1 cellular context compared by ENCODE assay signal in the genomic region with DNA sequence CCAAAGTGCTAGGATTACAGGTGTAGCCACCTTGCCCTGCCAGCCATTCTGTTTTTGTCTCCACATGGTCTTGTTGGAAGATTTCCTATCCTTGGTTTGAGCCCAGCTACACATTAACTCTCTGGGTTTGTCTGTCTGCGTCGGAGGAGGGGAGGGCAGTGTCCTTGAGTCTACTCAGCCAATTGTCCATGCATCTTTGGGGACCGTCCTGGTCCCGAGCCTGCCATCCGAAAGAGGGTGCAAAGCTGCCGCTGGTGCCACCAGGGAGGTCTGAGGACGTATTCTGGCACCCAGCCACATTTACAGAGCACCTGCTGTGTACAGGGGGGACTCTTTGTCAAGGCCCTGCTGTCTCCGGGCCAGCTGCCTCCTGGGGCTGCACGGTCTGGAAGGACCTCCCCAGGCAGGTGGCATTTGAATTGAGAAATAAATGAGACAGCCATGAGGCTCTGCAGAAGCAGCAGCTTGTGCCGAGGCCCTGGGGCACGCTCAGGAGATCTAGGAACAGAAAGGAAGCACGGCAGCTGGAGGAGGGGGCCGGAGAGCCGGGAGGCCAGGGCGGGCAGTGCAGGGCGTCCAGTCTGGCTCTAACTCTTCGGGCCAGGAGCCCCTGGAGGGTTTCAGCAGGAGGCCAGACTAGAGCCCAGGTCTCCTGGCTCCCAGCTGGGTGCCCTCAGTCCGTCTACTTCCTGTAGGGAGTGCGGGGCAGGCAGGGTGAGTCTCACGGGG.
TF ChIP-seq lines count a peak whose summit lies in the region.

No MANE protein-coding gene starts in this region.

TF ChIP-seq in HepG2, 621 proteins besides CTCF, POLR2A, EP300 and RAD21 (continued from another document and continues in another):
- TF ChIP-seq KAT2B (IDR thresholded peaks at IDR 0.05; ENCODE audit: borderline replicate concordance, low read depth, low read length) (no peak), ZBTB7B (CRISPR knock-in tag; IDR thresholded peaks at IDR 0.05) (no peak), HNRNPL (IDR thresholded peaks at IDR 0.05; ENCODE audit: low read depth, low read length) (no peak), ZNF496 (CRISPR knock-in tag; IDR thresholded peaks at IDR 0.05; ENCODE audit: insufficient replicate concordance) (no peak), MED8 (CRISPR knock-in tag; IDR thresholded peaks at IDR 0.05; ENCODE audit: insufficient replicate concordance) (peak; percentile 57), KDM2A (CRISPR knock-in tag; IDR thresholded peaks at IDR 0.05; ENCODE audit: borderline replicate concordance, low read depth) (no peak), KMT2A (CRISPR knock-in tag; IDR thresholded peaks at IDR 0.05) (no peak; the same call in 1 of the 2 replicates), YEATS4 (CRISPR knock-in tag; IDR thresholded peaks at IDR 0.05; ENCODE audit: borderline replicate concordance) (no peak), NR2C2 (CRISPR knock-in tag; IDR thresholded peaks at IDR 0.05; ENCODE audit: borderline replicate concordance) (no peak), MAX (IDR thresholded peaks at IDR 0.05) (no peak; the same call in 1 of the 2 replicates), MAFF (IDR thresholded peaks at IDR 0.05; ENCODE audit: low read depth, low read length) (no peak), HOMEZ (CRISPR knock-in tag; IDR thresholded peaks at IDR 0.05; ENCODE audit: low read depth) (no peak), ETV6 (CRISPR knock-in tag; conservative IDR thresholded peaks at IDR 0.05) (no peak), PITX1 (CRISPR knock-in tag; IDR thresholded peaks at IDR 0.05) (no peak), ZNF547 (CRISPR knock-in tag; IDR thresholded peaks at IDR 0.05) (no peak; the same call in 1 of the 2 replicates), NFKB2 (CRISPR knock-in tag; IDR thresholded peaks at IDR 0.05; ENCODE audit: borderline replicate concordance) (no peak; the same call in 1 of the 2 replicates), SMC3 (IDR thresholded peaks at IDR 0.05; ENCODE audit: low read length) (no peak), NR2F1 (CRISPR knock-in tag; IDR thresholded peaks at IDR 0.05) (no peak), SMARCC2 (IDR thresholded peaks at IDR 0.05) (no peak), MEIS2 (CRISPR knock-in tag; IDR thresholded peaks at IDR 0.05) (no peak), ZNF737 (CRISPR knock-in tag; IDR thresholded peaks at IDR 0.05; ENCODE audit: borderline replicate concordance) (no peak), HMG20A (CRISPR knock-in tag; IDR thresholded peaks at IDR 0.05; ENCODE audit: borderline replicate concordance) (no peak), RFXAP (CRISPR knock-in tag; IDR thresholded peaks at IDR 0.05; ENCODE audit: borderline replicate concordance) (no peak), ZKSCAN8 (CRISPR knock-in tag; IDR thresholded peaks at IDR 0.05; ENCODE audit: borderline replicate concordance) (0 out of 2 replicates have a peak, but pooled peaks have one; percentile 52), GLMP (CRISPR knock-in tag; IDR thresholded peaks at IDR 0.05; ENCODE audit: borderline replicate concordance) (no peak), SP5 (CRISPR knock-in tag; IDR thresholded peaks at IDR 0.05; ENCODE audit: borderline replicate concordance, low read depth) (0 out of 2 replicates have a peak, but pooled peaks have one; percentile 8), KLF12 (CRISPR knock-in tag; IDR thresholded peaks at IDR 0.05; ENCODE audit: borderline replicate concordance) (no peak), ZNF275 (CRISPR knock-in tag; IDR thresholded peaks at IDR 0.05; ENCODE audit: borderline replicate concordance) (no peak), ATAD3A (CRISPR knock-in tag; IDR thresholded peaks at IDR 0.05) (0 out of 2 replicates have a peak, but pooled peaks have one; percentile 10), MIER2 (CRISPR knock-in tag; IDR thresholded peaks at IDR 0.05) (no peak), ZNF263 (CRISPR knock-in tag; IDR thresholded peaks at IDR 0.05) (no peak), GTF2F1 (IDR thresholded peaks at IDR 0.05; ENCODE audit: low read length) (no peak), RXRB (CRISPR knock-in tag; IDR thresholded peaks at IDR 0.05; ENCODE audit: borderline replicate concordance) (no peak), ZNF383 (CRISPR knock-in tag; IDR thresholded peaks at IDR 0.05; ENCODE audit: borderline replicate concordance) (no peak), ZNF775 (CRISPR knock-in tag; IDR thresholded peaks at IDR 0.05; ENCODE audit: borderline replicate concordance) (no peak), SRY (CRISPR knock-in tag; IDR thresholded peaks at IDR 0.05) (no peak), CBX1 (IDR thresholded peaks at IDR 0.05; ENCODE audit: low read depth) (no peak), REXO4 (CRISPR knock-in tag; IDR thresholded peaks at IDR 0.05; ENCODE audit: borderline replicate concordance) (no peak)
- TF ChIP-seq, protein P1, sequence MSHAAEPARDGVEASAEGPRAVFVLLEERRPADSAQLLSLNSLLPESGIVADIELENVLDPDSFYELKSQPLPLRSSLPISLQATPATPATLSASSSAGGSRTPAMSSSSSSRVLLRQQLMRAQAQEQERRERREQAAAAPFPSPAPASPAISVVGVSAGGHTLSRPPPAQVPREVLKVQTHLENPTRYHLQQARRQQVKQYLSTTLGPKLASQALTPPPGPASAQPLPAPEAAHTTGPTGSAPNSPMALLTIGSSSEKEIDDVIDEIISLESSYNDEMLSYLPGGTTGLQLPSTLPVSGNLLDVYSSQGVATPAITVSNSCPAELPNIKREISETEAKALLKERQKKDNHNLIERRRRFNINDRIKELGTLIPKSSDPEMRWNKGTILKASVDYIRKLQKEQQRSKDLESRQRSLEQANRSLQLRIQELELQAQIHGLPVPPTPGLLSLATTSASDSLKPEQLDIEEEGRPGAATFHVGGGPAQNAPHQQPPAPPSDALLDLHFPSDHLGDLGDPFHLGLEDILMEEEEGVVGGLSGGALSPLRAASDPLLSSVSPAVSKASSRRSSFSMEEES (CRISPR knock-in tag; IDR thresholded peaks at IDR 0.05): no peak
- TF ChIP-seq, protein P2, sequence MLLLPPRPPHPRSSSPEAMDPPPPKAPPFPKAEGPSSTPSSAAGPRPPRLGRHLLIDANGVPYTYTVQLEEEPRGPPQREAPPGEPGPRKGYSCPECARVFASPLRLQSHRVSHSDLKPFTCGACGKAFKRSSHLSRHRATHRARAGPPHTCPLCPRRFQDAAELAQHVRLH (CRISPR knock-in tag; IDR thresholded peaks at IDR 0.05; ENCODE audit: borderline replicate concordance, low read depth): peak; percentile 17; the same call in 1 of the 2 replicates
- TF ChIP-seq, protein P3, sequence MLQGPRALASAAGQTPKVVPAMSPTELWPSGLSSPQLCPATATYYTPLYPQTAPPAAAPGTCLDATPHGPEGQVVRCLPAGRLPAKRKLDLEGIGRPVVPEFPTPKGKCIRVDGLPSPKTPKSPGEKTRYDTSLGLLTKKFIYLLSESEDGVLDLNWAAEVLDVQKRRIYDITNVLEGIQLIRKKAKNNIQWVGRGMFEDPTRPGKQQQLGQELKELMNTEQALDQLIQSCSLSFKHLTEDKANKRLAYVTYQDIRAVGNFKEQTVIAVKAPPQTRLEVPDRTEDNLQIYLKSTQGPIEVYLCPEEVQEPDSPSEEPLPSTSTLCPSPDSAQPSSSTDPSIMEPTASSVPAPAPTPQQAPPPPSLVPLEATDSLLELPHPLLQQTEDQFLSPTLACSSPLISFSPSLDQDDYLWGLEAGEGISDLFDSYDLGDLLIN (CRISPR knock-in tag; IDR thresholded peaks at IDR 0.05; ENCODE audit: borderline replicate concordance): no peak
- TF ChIP-seq, protein P4, sequence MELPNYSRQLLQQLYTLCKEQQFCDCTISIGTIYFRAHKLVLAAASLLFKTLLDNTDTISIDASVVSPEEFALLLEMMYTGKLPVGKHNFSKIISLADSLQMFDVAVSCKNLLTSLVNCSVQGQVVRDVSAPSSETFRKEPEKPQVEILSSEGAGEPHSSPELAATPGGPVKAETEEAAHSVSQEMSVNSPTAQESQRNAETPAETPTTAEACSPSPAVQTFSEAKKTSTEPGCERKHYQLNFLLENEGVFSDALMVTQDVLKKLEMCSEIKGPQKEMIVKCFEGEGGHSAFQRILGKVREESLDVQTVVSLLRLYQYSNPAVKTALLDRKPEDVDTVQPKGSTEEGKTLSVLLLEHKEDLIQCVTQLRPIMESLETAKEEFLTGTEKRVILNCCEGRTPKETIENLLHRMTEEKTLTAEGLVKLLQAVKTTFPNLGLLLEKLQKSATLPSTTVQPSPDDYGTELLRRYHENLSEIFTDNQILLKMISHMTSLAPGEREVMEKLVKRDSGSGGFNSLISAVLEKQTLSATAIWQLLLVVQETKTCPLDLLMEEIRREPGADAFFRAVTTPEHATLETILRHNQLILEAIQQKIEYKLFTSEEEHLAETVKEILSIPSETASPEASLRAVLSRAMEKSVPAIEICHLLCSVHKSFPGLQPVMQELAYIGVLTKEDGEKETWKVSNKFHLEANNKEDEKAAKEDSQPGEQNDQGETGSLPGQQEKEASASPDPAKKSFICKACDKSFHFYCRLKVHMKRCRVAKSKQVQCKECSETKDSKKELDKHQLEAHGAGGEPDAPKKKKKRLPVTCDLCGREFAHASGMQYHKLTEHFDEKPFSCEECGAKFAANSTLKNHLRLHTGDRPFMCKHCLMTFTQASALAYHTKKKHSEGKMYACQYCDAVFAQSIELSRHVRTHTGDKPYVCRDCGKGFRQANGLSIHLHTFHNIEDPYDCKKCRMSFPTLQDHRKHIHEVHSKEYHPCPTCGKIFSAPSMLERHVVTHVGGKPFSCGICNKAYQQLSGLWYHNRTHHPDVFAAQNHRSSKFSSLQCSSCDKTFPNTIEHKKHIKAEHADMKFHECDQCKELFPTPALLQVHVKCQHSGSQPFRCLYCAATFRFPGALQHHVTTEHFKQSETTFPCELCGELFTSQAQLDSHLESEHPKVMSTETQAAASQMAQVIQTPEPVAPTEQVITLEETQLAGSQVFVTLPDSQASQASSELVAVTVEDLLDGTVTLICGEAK (IDR thresholded peaks at IDR 0.05): no peak
- TF ChIP-seq, protein P4 (CRISPR knock-in tag; IDR thresholded peaks at IDR 0.05): no peak
